25 cellular contexts compared by ENCODE assay signal in genomic region chr2:175308005-175308404, GRCh38.
"Had no signal": no experiment of that assay in that cellular context is flagged by ENCODE, and none has a peak within 500 bp of the region (broad histone marks: within the 10 kb centered on the region; RNA-seq: fewer than 3 reads in every experiment).

No MANE protein-coding gene starts in this region.

- DNase-seq: colonic mucosa; cortex of kidney; effector CD8-positive, alpha-beta T cell; effector memory CD8-positive, alpha-beta T cell; endodermal cell; erythroblast; esophagus squamous epithelium; foreskin fibroblast; foreskin melanocyte; gastrocnemius medialis; glutamatergic neuron; head of caudate nucleus; heart right ventricle; hippocampal formation; left cardiac atrium; left lung; left ventricle myocardium superior; lower lobe of right lung; mesendoderm; midbrain had no signal

- H3K27ac ChIP-seq: colonic mucosa, epithelial cell of prostate, esophagus squamous epithelium, gastrocnemius medialis, heart right ventricle, left lung, lower lobe of right lung had no signal

- H3K4me1 ChIP-seq: colonic mucosa, esophagus squamous epithelium, gastrocnemius medialis, left lung, lower lobe of right lung had no signal

- H3K27me3 ChIP-seq: colonic mucosa, esophagus squamous epithelium, gastrocnemius medialis had no signal

- FAIRE-seq: endometrium, islet of Langerhans, keratinocyte had no signal

- H3K4me3 ChIP-seq: colonic mucosa, esophagus squamous epithelium, gastrocnemius medialis, heart right ventricle, left lung, lower lobe of right lung had no signal

- H3K36me3 ChIP-seq: colonic mucosa, esophagus squamous epithelium, gastrocnemius medialis, heart right ventricle, left lung, lower lobe of right lung had no signal

- H3K9me3 ChIP-seq: colonic mucosa, esophagus squamous epithelium, gastrocnemius medialis, heart right ventricle, left lung, lower lobe of right lung had no signal

- ATAC-seq: effector memory CD8-positive, alpha-beta T cell; esophagus mucosa; gastrocnemius medialis; heart right ventricle; left cardiac atrium; left lung; left ventricle myocardium superior; lower lobe of right lung had no signal
